Comparison of ENCODE assay signal across 9 cellular contexts in the genomic region with DNA sequence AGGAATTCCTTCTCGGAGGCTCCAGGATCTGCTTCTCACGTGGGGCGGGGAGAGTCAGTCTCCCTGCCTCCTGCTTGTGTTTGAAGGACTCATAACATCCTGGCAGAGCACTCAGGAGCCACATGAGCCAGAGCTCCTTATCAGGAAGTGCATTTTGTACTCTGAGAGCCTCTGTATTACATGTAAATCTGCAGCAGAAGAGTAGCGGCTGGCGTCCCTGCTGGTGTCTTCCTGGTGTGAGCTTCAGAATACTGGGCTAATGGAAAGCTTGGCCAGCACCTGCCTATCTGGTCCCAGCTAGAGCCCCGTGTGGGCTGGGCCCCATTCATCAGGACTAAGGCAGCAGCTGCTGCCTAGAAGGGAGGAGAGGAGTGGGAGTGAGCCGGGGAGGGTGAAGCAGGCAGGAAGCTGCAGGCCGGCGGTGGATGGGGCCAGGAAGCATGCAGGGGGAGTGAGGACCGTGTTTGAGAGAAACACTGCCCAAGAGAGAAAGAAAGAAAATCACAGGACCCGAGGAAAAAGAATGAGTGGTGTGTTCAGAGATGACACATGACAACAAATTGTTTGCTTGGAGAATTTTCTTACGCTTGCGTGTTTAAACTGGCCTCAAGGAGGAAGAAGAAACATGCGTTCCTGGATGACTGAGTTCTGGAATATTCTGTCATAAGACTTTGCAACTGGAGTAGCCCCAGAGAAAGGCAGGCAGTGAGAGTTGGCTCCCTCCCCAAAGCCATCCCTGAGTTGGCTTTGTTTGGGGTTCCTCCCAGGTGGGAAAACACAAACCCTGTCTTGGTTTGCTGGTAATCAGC. TPM values are rescaled to one million over a fixed set of nuclear protein-coding genes. Genes with fewer than 3 reads are reported as not detected.
DNase-seq lines count a peak whose midpoint lies in the region; ATAC-seq and TF ChIP-seq lines count a peak whose summit lies in the region.
"Not testable (repeated sequence)": the region's sequence is repeated elsewhere in the genome, so short reads cannot be mapped to it uniquely, and the experiment has no call there.
"Had no signal": no experiment of that assay in that cellular context is flagged by ENCODE, and none has a peak within 500 bp of the region (broad histone marks: within the 10 kb centered on the region; RNA-seq: fewer than 3 reads in every experiment).

No MANE protein-coding gene starts in this region.

- ATAC-seq in GM19397 (IDR thresholded peaks at IDR 0.05; ENCODE audit: unreplicated experiment) (peak; percentile 60), HG03196 (IDR thresholded peaks at IDR 0.05; ENCODE audit: unreplicated experiment) (peak; percentile 50), lower lobe of right lung (peak; percentile 90 to 92), gastrocnemius medialis (peak; percentile 62 to 83)
- peak; percentile 49 for ATAC-seq in activated CD8-positive, alpha-beta memory T cell treated with anti-CD3 and anti-CD28 coated beads, Interleukin-2, amount 10 ng/mL, durations not matched to agents 7 days and 5 days

- POLR2A ChIA-PET in BJ (lab: Charles Lee), result not testable (repeated sequence)

- DNase-seq in BJ (ENCODE audit: low read depth) (peak; percentile 63), NCI-H226 (peak; percentile 96), lower lobe of right lung (peak; percentile 53)
- not testable (repeated sequence) for DNase-seq in activated CD8-positive, alpha-beta memory T cell treated with anti-CD3 and anti-CD28 coated beads, Interleukin-2, amount 10 ng/mL, durations not matched to agents 7 days and 5 days; gastrocnemius medialis

- not testable (repeated sequence) for H3K27me3 ChIP-seq in BJ (ENCODE audit: control insufficient read depth, insufficient read depth, low read length); esophagus (ENCODE audit: control insufficient read depth in 1 of 2, insufficient read depth in 2 of 2, low read length in 2 of 2); lower lobe of right lung (ENCODE audit: low read depth); gastrocnemius medialis

- WGBS in esophagus, 2 donors, result 14% methylated on average over 13 to 14 of the region's 14 CpGs

- peak overlapping the region; percentile 39 to 60 for H3K27ac ChIP-seq in esophagus (ENCODE audit: low read depth in 2 of 2, low read length in 1 of 2)
- peak overlapping the region; percentile 65 for H3K27ac ChIP-seq in lower lobe of right lung
- peak overlapping the region; percentile 46 to 66 (median 56) for H3K27ac ChIP-seq in gastrocnemius medialis

- H3K9me3 Mint-ChIP-seq in activated CD8-positive, alpha-beta memory T cell treated with anti-CD3 and anti-CD28 coated beads, Interleukin-2, amount 10 ng/mL, durations not matched to agents 7 days and 5 days (ENCODE audit: low read depth), result not testable (repeated sequence)

- H3K9me3 ChIP-seq in esophagus (ENCODE audit: control insufficient read depth in 2 of 2, insufficient read depth in 1 of 2, low read depth in 1 of 2, low read length in 1 of 2); lower lobe of right lung; gastrocnemius medialis: not testable (repeated sequence)

- 0 out of 2 replicates have a peak, but pooled peaks have one; percentile 4 for TF ChIP-seq CTCF in BJ (IDR thresholded peaks at IDR 0.05; ENCODE audit: insufficient read depth, low read depth, low read length)
- not testable (repeated sequence) for TF ChIP-seq CTCF in lower lobe of right lung (IDR thresholded peaks at IDR 0.05); gastrocnemius medialis (IDR thresholded peaks at IDR 0.05 in 4 of 5, conservative IDR thresholded peaks at IDR 0.05 in 1 of 5)

- not testable (repeated sequence) for H3K4me3 Mint-ChIP-seq in activated CD8-positive, alpha-beta memory T cell treated with anti-CD3 and anti-CD28 coated beads, Interleukin-2, amount 10 ng/mL, durations not matched to agents 7 days and 5 days

- H3K27me3 Mint-ChIP-seq in activated CD8-positive, alpha-beta memory T cell treated with anti-CD3 and anti-CD28 coated beads, Interleukin-2, amount 10 ng/mL, durations not matched to agents 7 days and 5 days, result peaks cover 26% of the 10 kb centered on the region

- H3K36me3 Mint-ChIP-seq in activated CD8-positive, alpha-beta memory T cell treated with anti-CD3 and anti-CD28 coated beads, Interleukin-2, amount 10 ng/mL, durations not matched to agents 7 days and 5 days, result not testable (repeated sequence)

- intact Hi-C loops in lower lobe of right lung (cut with DNase I); gastrocnemius medialis (cut with DNase I; ENCODE audit: low total_unique reads): not testable (repeated sequence)

- H3K4me3 ChIP-seq in BJ (ENCODE audit: low read depth, low read length); esophagus (ENCODE audit: low read depth in 1 of 2, low read length in 2 of 2); gastrocnemius medialis: not testable (repeated sequence)
- H3K4me3 ChIP-seq in lower lobe of right lung, result peak overlapping the region; percentile 17

- not testable (repeated sequence) for H3K27ac Mint-ChIP-seq in activated CD8-positive, alpha-beta memory T cell treated with anti-CD3 and anti-CD28 coated beads, Interleukin-2, amount 10 ng/mL, durations not matched to agents 7 days and 5 days

- H3K36me3 ChIP-seq in BJ (ENCODE audit: control insufficient read depth, insufficient read depth, low read length); esophagus (ENCODE audit: control insufficient read depth in 2 of 2, insufficient read depth in 2 of 2, low read length in 1 of 2); lower lobe of right lung; gastrocnemius medialis: not testable (repeated sequence)

- CTCF ChIA-PET in BJ (lab: Yijun Ruan, JAX); activated CD8-positive, alpha-beta memory T cell treated with anti-CD3 and anti-CD28 coated beads, Interleukin-2, amount 10 ng/mL, durations not matched to agents 7 days and 5 days (lab: Charles Lee): not testable (repeated sequence)

- in situ Hi-C loops in gastrocnemius medialis (cut with MboI; ENCODE audit: low sequenced_read_pairs in 4 of 4), result not testable (repeated sequence)

- H3K4me1 ChIP-seq in esophagus (ENCODE audit: control insufficient read depth in 2 of 2, insufficient read depth in 2 of 2, low read length in 1 of 2); gastrocnemius medialis: not testable (repeated sequence)
- H3K4me1 ChIP-seq in lower lobe of right lung, result peaks cover 15% of the 10 kb centered on the region

- not testable (repeated sequence) for TF ChIP-seq POLR2A in gastrocnemius medialis (IDR thresholded peaks at IDR 0.05)

- H3K4me1 Mint-ChIP-seq in activated CD8-positive, alpha-beta memory T cell treated with anti-CD3 and anti-CD28 coated beads, Interleukin-2, amount 10 ng/mL, durations not matched to agents 7 days and 5 days, result not testable (repeated sequence)

RNA-seq across cellular contexts. Expression of a gene that starts 41.3 kb away (rescaled TPM):
- 248 and 315 TPM in 2 replicates for polyA plus RNA-seq in BJ (2011; rRNA removed)
- polyA minus RNA-seq in BJ (2011; rRNA and poly(A)+ RNA removed), result 164 and 193 TPM in 2 replicates
- total RNA-seq in activated CD8-positive, alpha-beta memory T cell treated with anti-CD3 and anti-CD28 coated beads, Interleukin-2, amount 10 ng/mL, durations not matched to agents 7 days and 5 days, result 1 to 10 TPM in 1 of 2 experiments, under 1 TPM in 1; 0.53 to 1.5 TPM
- polyA plus RNA-seq in esophagus, result 10 to 100 TPM; 15.8 to 22.6 TPM
- 104 TPM for total RNA-seq in lower lobe of right lung
- total RNA-seq in gastrocnemius medialis, result 10 to 100 TPM; 32.1 to 72.1 (median 35.3) TPM
- total RNA-seq: CD4-positive, alpha-beta T cell had no signal

Comparison
In these comparisons a context has a peak if more than half of its experiments do, and no peak if none do; other contexts are left out.
1. RNA of a gene that starts 41.3 kb away (total RNA-seq): 104 TPM in lower lobe of right lung (single experiment) and 32.1 to 72.1 TPM in gastrocnemius medialis; 0.53 to 1.5 TPM in activated CD8-positive, alpha-beta memory T cell treated with anti-CD3 and anti-CD28 coated beads, Interleukin-2, amount 10 ng/mL, durations not matched to agents 7 days and 5 days; every median in the first group is over 10 times any median in the second.
2. Peak in every context shown above with its lines, with median percentiles within 50 percentile points of each other: ATAC-seq and H3K27ac ChIP-seq.